In the genomic region with DNA sequence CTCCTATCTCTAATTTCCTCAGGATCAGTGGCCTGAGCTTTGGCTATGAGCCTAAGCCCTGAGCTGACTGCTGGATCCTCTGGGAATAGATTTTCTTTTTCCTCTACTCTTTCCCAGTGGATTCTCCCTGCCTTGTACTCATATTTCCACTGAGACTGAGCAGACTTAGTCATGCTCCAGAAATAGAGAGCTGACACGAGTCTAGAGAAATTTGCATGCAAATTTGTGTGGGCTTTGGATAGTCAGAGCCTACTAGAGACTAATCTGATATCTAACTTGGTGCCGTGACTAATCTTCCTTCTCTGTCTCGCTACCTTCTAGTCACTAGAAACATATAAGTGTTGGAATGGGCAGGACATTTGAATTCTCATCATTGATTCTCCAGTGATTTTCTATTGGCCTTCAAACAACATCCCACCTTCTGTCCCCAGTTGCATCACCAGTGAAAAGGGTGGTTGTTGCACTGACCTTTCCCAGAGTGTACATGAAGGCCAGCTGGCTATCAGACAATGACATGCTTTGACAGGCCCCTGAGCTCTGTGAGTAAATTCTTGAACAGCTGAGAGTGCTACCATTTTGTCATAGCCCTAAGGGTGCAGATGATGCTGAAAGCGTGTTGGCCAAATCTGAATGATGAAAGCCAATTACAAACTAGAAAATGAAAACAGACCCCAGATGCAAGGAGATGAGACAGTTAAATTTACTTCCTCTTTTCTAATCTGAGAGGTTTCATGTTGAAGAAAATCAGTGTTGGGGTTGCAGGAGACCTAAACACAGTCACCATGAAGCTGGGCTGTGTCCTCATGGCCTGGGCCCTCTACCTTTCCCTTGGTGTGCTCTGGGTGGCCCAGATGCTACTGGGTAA, we compare ENCODE assay signal across 9 cellular contexts. TPM values are rescaled to one million over a fixed set of nuclear protein-coding genes. Genes with fewer than 3 reads are reported as not detected.
DNase-seq lines count a peak whose midpoint lies in the region; ATAC-seq and TF ChIP-seq lines count a peak whose summit lies in the region.
"Had no signal": no experiment of that assay in that cellular context is flagged by ENCODE, and none has a peak within 500 bp of the region (broad histone marks: within the 10 kb centered on the region; RNA-seq: fewer than 3 reads in every experiment).

TSS of gene FCRLA (plus strand) at position 747 of the 865 bp plus-strand sequence. CDS start at position 783, 36 bp downstream.

- peak; percentile 64 for DNase-seq in A673 (ENCODE audit: low spot score)
- DNase-seq in right cardiac atrium = no peak
- no peak for DNase-seq in SHP77 (lab: John Stamatoyannopoulos, UW)
- DNase-seq in stimulated activated naive CD4-positive, alpha-beta T cell treated with Interleukin-2 at 50 U/mL for 16 hours (lab: John Stamatoyannopoulos, UW) = no peak
- no peak for DNase-seq in activated CD4-positive, alpha-beta T cell treated with anti-CD3 and anti-CD28 coated beads, Interleukin-2, amount 10 ng/mL, durations not matched to agents 7 days and 5 days

- peaks cover 4% of the 10 kb centered on the region for H3K4me1 ChIP-seq in A673 (ENCODE audit: insufficient read depth, low read length, poor library complexity, severe bottlenecking)
- H3K4me1 ChIP-seq in right cardiac atrium (ENCODE audit: control insufficient read depth, insufficient read depth, low read length) = peaks cover 4% of the 10 kb centered on the region

- TF ChIP-seq POLR2A in Raji (IDR thresholded peaks at IDR 0.05; ENCODE audit: insufficient read depth, low read depth, low read length) = peak; percentile 91

- TF ChIP-seq CTCF in A673 (conservative IDR thresholded peaks at IDR 0.05; ENCODE audit: low read depth, low read length) = no peak

- H3K27me3 ChIP-seq in A673 (replicated peaks; ENCODE audit: insufficient read depth, low read depth, low read length, poor library complexity) (no peaks in the 10 kb centered on the region), right cardiac atrium (ENCODE audit: control insufficient read depth, insufficient read depth) (no peaks in the 10 kb centered on the region)

- no peak within 1 kb of the TSS for H3K4me3 Mint-ChIP-seq in activated CD4-positive, alpha-beta T cell treated with anti-CD3 and anti-CD28 coated beads, Interleukin-2, amount 10 ng/mL, durations not matched to agents 7 days and 5 days
- H3K4me3 Mint-ChIP-seq: stimulated activated naive CD8-positive, alpha-beta T cell treated with anti-CD3 and anti-CD28 coated beads, Interleukin-15, Interleukin-2, amounts not matched to agents 100 ng/mL and 50 ng/mL, for 24 hours had no signal

- BruUV-seq in A673 (replicated peaks; lab: Mats Ljungman, UMichigan) = no TSS peak

- H3K36me3 Mint-ChIP-seq in activated CD4-positive, alpha-beta T cell treated with anti-CD3 and anti-CD28 coated beads, Interleukin-2, amount 10 ng/mL, durations not matched to agents 7 days and 5 days (ENCODE audit: low read depth) = no peaks in the 10 kb centered on the region

- H3K36me3 ChIP-seq in A673 (ENCODE audit: insufficient read depth, low read length, poor library complexity, severe bottlenecking) = no peaks in the 10 kb centered on the region

- no peak within 1 kb of the TSS for H3K27ac ChIP-seq in A673 (ENCODE audit: low read depth, low read length, poor library complexity, severe bottlenecking)
- H3K27ac ChIP-seq in right cardiac atrium (ENCODE audit: low read length) = peak within 1 kb of the TSS; percentile 72

- H3K27ac Mint-ChIP-seq in activated CD4-positive, alpha-beta T cell treated with anti-CD3 and anti-CD28 coated beads, Interleukin-2, amount 10 ng/mL, durations not matched to agents 7 days and 5 days = no peak within 1 kb of the TSS
- H3K27ac Mint-ChIP-seq: stimulated activated naive CD8-positive, alpha-beta T cell treated with anti-CD3 and anti-CD28 coated beads, Interleukin-15, Interleukin-2, amounts not matched to agents 100 ng/mL and 50 ng/mL, for 24 hours had no signal

- POLR2A ChIA-PET in A673 (lab: Charles Lee; ENCODE audit: low non-redundant PET) = no interaction called here
- POLR2A ChIA-PET in activated CD4-positive, alpha-beta T cell treated with anti-CD3 and anti-CD28 coated beads, Interleukin-2, amount 10 ng/mL, durations not matched to agents 7 days and 5 days (lab: Charles Lee) = no interaction called here

- no peaks in the 10 kb centered on the region for H3K4me1 Mint-ChIP-seq in activated CD4-positive, alpha-beta T cell treated with anti-CD3 and anti-CD28 coated beads, Interleukin-2, amount 10 ng/mL, durations not matched to agents 7 days and 5 days

- peaks cover 22% of the 10 kb centered on the region for H3K27me3 Mint-ChIP-seq in activated CD4-positive, alpha-beta T cell treated with anti-CD3 and anti-CD28 coated beads, Interleukin-2, amount 10 ng/mL, durations not matched to agents 7 days and 5 days

- no peaks in the 10 kb centered on the region for H3K9me3 Mint-ChIP-seq in activated CD4-positive, alpha-beta T cell treated with anti-CD3 and anti-CD28 coated beads, Interleukin-2, amount 10 ng/mL, durations not matched to agents 7 days and 5 days
- H3K9me3 Mint-ChIP-seq: stimulated activated naive CD8-positive, alpha-beta T cell treated with anti-CD3 and anti-CD28 coated beads, Interleukin-15, Interleukin-2, amounts not matched to agents 100 ng/mL and 50 ng/mL, for 24 hours had no signal

- CTCF ChIA-PET in A673 (lab: Charles Lee) = no interaction called here
- CTCF ChIA-PET in activated CD4-positive, alpha-beta T cell treated with anti-CD3 and anti-CD28 coated beads, Interleukin-2, amount 10 ng/mL, durations not matched to agents 7 days and 5 days (lab: Charles Lee) = interaction anchor here (1.0 to 2.5 kb wide), 2 partner anchors 9 to 29 kb away, joined by 3 to 8 read pairs; no protein-coding TSS in a partner anchor

- H3K9me3 ChIP-seq in A673 (ENCODE audit: low read depth, low read length, poor library complexity, severe bottlenecking) (no peaks in the 10 kb centered on the region), right cardiac atrium (ENCODE audit: control insufficient read depth, low read length) (no peaks in the 10 kb centered on the region)

- H3K4me3 ChIP-seq in A673 (ENCODE audit: low read depth, low read length, poor library complexity, severe bottlenecking) (no peak within 1 kb of the TSS), right cardiac atrium (ENCODE audit: low read length) (no peak within 1 kb of the TSS)

- WGBS in right cardiac atrium = 33% methylated on average over 4 of the region's 4 CpGs

- peak; percentile 69 for ATAC-seq in GM18870 (IDR thresholded peaks at IDR 0.05; ENCODE audit: unreplicated experiment)
- peak; percentile 63 for ATAC-seq in HG03039 (IDR thresholded peaks at IDR 0.05; ENCODE audit: unreplicated experiment)
- ATAC-seq in right cardiac atrium = peak; percentile 62 to 90

- intact Hi-C loops in A673 (cut with micrococcal nuclease; ENCODE audit: unreplicated experiment) (no loop called here), right cardiac atrium (cut with DNase I) (no loop called here)

RNA-seq across cellular contexts. Expression of gene FCRLA, which starts in this region (rescaled TPM):
- not detected in 2 replicates for total RNA-seq in A673 (2021)
- total RNA-seq in right cardiac atrium = not detected
- 0.23 TPM for polyA plus RNA-seq in right cardiac atrium
- total RNA-seq in activated CD4-positive, alpha-beta T cell treated with anti-CD3 and anti-CD28 coated beads, Interleukin-2, amount 10 ng/mL, durations not matched to agents 7 days and 5 days = not detected

Comparison
In these comparisons a context has a peak if more than half of its experiments do, and no peak if none do; other contexts are left out.
1. Peak in DNase-seq in A673; RNA of the gene not detected or under 1 TPM.
2. Peak in ATAC-seq and H3K27ac ChIP-seq in right cardiac atrium; RNA of the gene not detected or under 1 TPM.